23 cellular contexts compared by ENCODE assay signal in genomic region chr3:84943379-84943778, GRCh38. TPM values are rescaled to one million over a fixed set of nuclear protein-coding genes. Genes with fewer than 3 reads are reported as not detected.
DNase-seq lines count a peak whose midpoint lies in the region; ATAC-seq, FAIRE-seq and TF ChIP-seq lines count a peak whose summit lies in the region.
"Had no signal": no experiment of that assay in that cellular context is flagged by ENCODE, and none has a peak within 500 bp of the region (broad histone marks: within the 10 kb centered on the region; RNA-seq: fewer than 3 reads in every experiment).

No MANE protein-coding gene starts in this region.

- H4K5ac ChIP-seq in H9 (ENCODE audit: insufficient read length, low read depth, low read length): no peak overlapping the region

- POLR2A ChIA-PET in WTC11 (lab: Charles Lee): no interaction called here

- no peaks in the 10 kb centered on the region for H4K20me1 ChIP-seq in H9 (ENCODE audit: control insufficient read depth, insufficient read depth, insufficient read length)

- no peaks in the 10 kb centered on the region for H3K9me3 ChIP-seq in BE2C
- H3K9me3 ChIP-seq in H9 (ENCODE audit: control insufficient read depth, low read depth, low read length): no peaks in the 10 kb centered on the region
- no peaks in the 10 kb centered on the region for H3K9me3 ChIP-seq in heart right ventricle
- H3K9me3 ChIP-seq: gastroesophageal sphincter, testis had no signal

- no peak overlapping the region for H2AFZ ChIP-seq in H9 (ENCODE audit: low read length)
- H2AFZ ChIP-seq: GM23248 had no signal

- H3K27ac ChIP-seq in H9 (ENCODE audit: insufficient read length, low read depth, low read length) (no peak overlapping the region), heart right ventricle (no peak overlapping the region)
- H3K27ac ChIP-seq: gastroesophageal sphincter, GM23248, testis had no signal

- H2BK15ac ChIP-seq in H9 (ENCODE audit: low read depth, low read length): no peak overlapping the region

- no peak for FAIRE-seq in GM12891 (lab: Jason Lieb, UNC)
- FAIRE-seq: bronchial epithelial cell had no signal

- DNase-seq in BE2C (no peak), H9 (no peak), WTC11 (ENCODE audit: low spot score) (no peak), medulla oblongata (ENCODE audit: extremely low spot score) (peak; percentile 17), heart right ventricle (no peak), GM12891 (ENCODE audit: insufficient read length, low spot score) (no peak)
- DNase-seq: activated CD4-positive, alpha-beta T cell treated with anti-CD3 and anti-CD28 coated beads for 48 hours; activated naive CD8-positive, alpha-beta T cell treated with anti-CD3 and anti-CD28 coated beads, Interleukin-2, amount 50 U/mL, for 24 hours; CD8-positive, alpha-beta T cell; GM23248; NCI-H1417; NCI-H2171 treated with DMSO at 0.1 percent for 48 hours; NCI-H748 treated with DMSO at 0.1 percent for 48 hours; RPMI8226; testis had no signal

- no peak overlapping the region for H3K4me2 ChIP-seq in H9 (ENCODE audit: insufficient read depth, insufficient read length, low read length)

- H4K8ac ChIP-seq in H9 (replicated peaks; ENCODE audit: insufficient read length, low read depth, low read length): no peak overlapping the region

- no peak overlapping the region for H3K23ac ChIP-seq in H9 (ENCODE audit: insufficient read length, low read depth, low read length)

- H3K9me3 Mint-ChIP-seq in H9 (no peaks in the 10 kb centered on the region), WTC11 (no peaks in the 10 kb centered on the region)
- H3K9me3 Mint-ChIP-seq: CD8-positive, alpha-beta T cell had no signal

- no peaks in the 10 kb centered on the region for H3K27me3 Mint-ChIP-seq in H9 (ENCODE audit: low read depth)
- no peaks in the 10 kb centered on the region; the same call in 1 of the 2 replicates for H3K27me3 Mint-ChIP-seq in WTC11 (ENCODE audit: low read depth)
- H3K27me3 Mint-ChIP-seq: activated T-helper 17 cell treated with anti-CD3 and anti-CD28 coated beads, Interleukin-2, amount 50 U/mL, for 72 hours had no signal

- no peak overlapping the region for H4K91ac ChIP-seq in H9 (ENCODE audit: insufficient read length, low read depth, low read length)

- H3K18ac ChIP-seq in H9 (ENCODE audit: insufficient read length, low read depth, low read length): no peak overlapping the region

- H3K4me3 ChIP-seq in BE2C (ENCODE audit: low read depth, low read length): no peak overlapping the region
- H3K4me3 ChIP-seq in heart right ventricle: no peak overlapping the region
- H3K4me3 ChIP-seq: gastroesophageal sphincter, GM23248, testis had no signal

- no peak overlapping the region for H2AK5ac ChIP-seq in H9 (ENCODE audit: insufficient read length, low read length)

- no peak overlapping the region for H3K56ac ChIP-seq in H9 (ENCODE audit: insufficient read length, low read depth, low read length)

- no peak overlapping the region for H2BK120ac ChIP-seq in H9 (ENCODE audit: low read depth, low read length, poor library complexity, severe bottlenecking)

- no peaks in the 10 kb centered on the region for H3K79me1 ChIP-seq in H9 (ENCODE audit: insufficient read depth, low read depth, low read length, poor library complexity, severe bottlenecking)

- 0 out of 4 replicates have a peak, but pooled peaks cover 0 to 3% of the 10 kb centered on the region in 2 experiments for H3K4me1 Mint-ChIP-seq in H9
- no peaks in the 10 kb centered on the region for H3K4me1 Mint-ChIP-seq in WTC11
- H3K4me1 Mint-ChIP-seq: activated naive CD8-positive, alpha-beta T cell treated with anti-CD3 and anti-CD28 coated beads, Interleukin-2, amount 50 U/mL, for 24 hours; activated T-helper 17 cell treated with anti-CD3 and anti-CD28 coated beads, Interleukin-2, amount 50 U/mL, for 72 hours had no signal

- no CpG with 5 or more reads among the region's 4 CpGs for WGBS in H9 (ENCODE audit: extremely low coverage, insufficient read length, low lambda C conversion rate)
- 60 to 64% methylated on average over 4 of the region's 4 CpGs for WGBS in heart right ventricle, 2 donors

- no peak overlapping the region for H3K9ac ChIP-seq in H9 (ENCODE audit: extremely low read depth, insufficient read length, low read length)
- H3K9ac ChIP-seq: GM23248 had no signal

- CTCF ChIA-PET in WTC11 (lab: Charles Lee): interaction anchor here (0.7 to 1.5 kb wide), 5 partner anchors 11 to 275 kb away, joined by 3 to 11 read pairs (median 4); partner anchors contain the start of gene CADM2

- H2BK12ac ChIP-seq in H9 (ENCODE audit: insufficient read length, low read depth, low read length): no peak overlapping the region

- H3K27ac Mint-ChIP-seq in H9 (no peak overlapping the region), WTC11 (no peak overlapping the region)
- H3K27ac Mint-ChIP-seq: activated naive CD8-positive, alpha-beta T cell treated with anti-CD3 and anti-CD28 coated beads, Interleukin-2, amount 50 U/mL, for 24 hours; activated T-helper 17 cell treated with anti-CD3 and anti-CD28 coated beads, Interleukin-2, amount 50 U/mL, for 72 hours; CD8-positive, alpha-beta T cell had no signal

- H3T11ph ChIP-seq in H9 (ENCODE audit: low read length): no peak overlapping the region

- H3K36me3 ChIP-seq in BE2C (no peaks in the 10 kb centered on the region), heart right ventricle (no peaks in the 10 kb centered on the region)
- H3K36me3 ChIP-seq: gastroesophageal sphincter had no signal

- intact Hi-C loops in heart right ventricle (cut with DNase I): no loop called here

- no peaks in the 10 kb centered on the region for H3K27me3 ChIP-seq in BE2C
- no peaks in the 10 kb centered on the region for H3K27me3 ChIP-seq in H9 (ENCODE audit: insufficient read depth, low read length)
- H3K27me3 ChIP-seq in heart right ventricle: peaks cover 0 to 3% (median 0%) of the 10 kb centered on the region in 7 donors
- H3K27me3 ChIP-seq: gastroesophageal sphincter, testis had no signal

- TF ChIP-seq POLR2A in GM12891 (IDR thresholded peaks at IDR 0.05; ENCODE audit: low read depth, low read length): no peak

- ATAC-seq in WTC11 (peak; percentile 83), heart right ventricle (no peak), HG03439 (IDR thresholded peaks at IDR 0.05; ENCODE audit: unreplicated experiment) (no peak), esophagus mucosa (no peak)
- ATAC-seq: activated naive CD8-positive, alpha-beta T cell treated with anti-CD3 and anti-CD28 coated beads, Interleukin-2, amount 50 U/mL, for 24 hours; activated T-helper 17 cell treated with anti-CD3 and anti-CD28 coated beads, Interleukin-2, amount 50 U/mL, for 72 hours; CD8-positive, alpha-beta T cell; gastroesophageal sphincter had no signal

- H3K14ac ChIP-seq in H9 (ENCODE audit: insufficient read depth, low read length): no peak overlapping the region

- no peak overlapping the region for H2BK20ac ChIP-seq in H9 (ENCODE audit: low read depth, low read length, poor library complexity, severe bottlenecking)

- H3K79me2 ChIP-seq in H9 (ENCODE audit: insufficient read depth, low read length): no peaks in the 10 kb centered on the region

- no peaks in the 10 kb centered on the region for H3K23me2 ChIP-seq in H9 (ENCODE audit: insufficient read length, low read depth, low read length, poor library complexity, severe bottlenecking)

- H3K36me3 Mint-ChIP-seq in H9 (ENCODE audit: insufficient read depth in 1 of 3, low read depth in 3 of 3) (no peaks in the 10 kb centered on the region), WTC11 (no peaks in the 10 kb centered on the region)
- H3K36me3 Mint-ChIP-seq: CD8-positive, alpha-beta T cell had no signal

- no peak overlapping the region for H2BK5ac ChIP-seq in H9 (ENCODE audit: insufficient read length, low read length)

- TF ChIP-seq CTCF in BE2C (IDR thresholded peaks at IDR 0.05; ENCODE audit: low read depth, low read length) (peak; percentile 74), H9 (conservative IDR thresholded peaks at IDR 0.05) (peak; percentile 70), WTC11 (IDR thresholded peaks at IDR 0.05) (peak; percentile 27; the same call in 1 of the 2 replicates), heart right ventricle (IDR thresholded peaks at IDR 0.05) (no peak)

- H3K4me3 Mint-ChIP-seq in H9 (no peak overlapping the region), WTC11 (no peak overlapping the region)
- H3K4me3 Mint-ChIP-seq: activated naive CD8-positive, alpha-beta T cell treated with anti-CD3 and anti-CD28 coated beads, Interleukin-2, amount 50 U/mL, for 24 hours; activated T-helper 17 cell treated with anti-CD3 and anti-CD28 coated beads, Interleukin-2, amount 50 U/mL, for 72 hours; CD8-positive, alpha-beta T cell had no signal

- H3K4ac ChIP-seq in H9 (ENCODE audit: low read depth, low read length): no peak overlapping the region

- no peaks in the 10 kb centered on the region for H3K4me1 ChIP-seq in BE2C
- H3K4me1 ChIP-seq in H9 (ENCODE audit: insufficient read depth, low read length): no peaks in the 10 kb centered on the region
- H3K4me1 ChIP-seq in heart right ventricle: no peaks in the 10 kb centered on the region
- H3K4me1 ChIP-seq: gastroesophageal sphincter, testis had no signal

TF ChIP-seq in WTC11, 78 proteins besides CTCF, POLR2A, EP300 and RAD21 (continues in another document):
- TF ChIP-seq PRRX2 (CRISPR knock-in tag; IDR thresholded peaks at IDR 0.05) (no peak), NR2C2 (CRISPR knock-in tag; IDR thresholded peaks at IDR 0.05) (no peak)
- TF ChIP-seq, protein P1, sequence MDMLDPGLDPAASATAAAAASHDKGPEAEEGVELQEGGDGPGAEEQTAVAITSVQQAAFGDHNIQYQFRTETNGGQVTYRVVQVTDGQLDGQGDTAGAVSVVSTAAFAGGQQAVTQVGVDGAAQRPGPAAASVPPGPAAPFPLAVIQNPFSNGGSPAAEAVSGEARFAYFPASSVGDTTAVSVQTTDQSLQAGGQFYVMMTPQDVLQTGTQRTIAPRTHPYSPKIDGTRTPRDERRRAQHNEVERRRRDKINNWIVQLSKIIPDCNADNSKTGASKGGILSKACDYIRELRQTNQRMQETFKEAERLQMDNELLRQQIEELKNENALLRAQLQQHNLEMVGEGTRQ (CRISPR knock-in tag; IDR thresholded peaks at IDR 0.05): no peak

TF ChIP-seq in GM12891, 5 proteins besides CTCF, POLR2A, EP300 and RAD21:
- no peak for TF ChIP-seq PAX5 (IDR thresholded peaks at IDR 0.05; ENCODE audit: insufficient read depth, low read length, severe bottlenecking)
- TF ChIP-seq POLR2AphosphoS5 (IDR thresholded peaks at IDR 0.05; ENCODE audit: low read depth, low read length): no peak
- no peak for TF ChIP-seq POU2F2 (IDR thresholded peaks at IDR 0.05; ENCODE audit: low read depth, low read length)
- no peak for TF ChIP-seq TAF1 (IDR thresholded peaks at IDR 0.05; ENCODE audit: low read depth, low read length)
- no peak for TF ChIP-seq SPI1 (IDR thresholded peaks at IDR 0.05; ENCODE audit: low read depth, low read length)

RNA-seq across cellular contexts. Expression of gene CADM2, which starts 15.4 kb away (rescaled TPM):
- 20.3 TPM for polyA plus RNA-seq in BE2C (2012; ENCODE audit: insufficient read depth, insufficient read length, low read depth)
- total RNA-seq in H9 (2021) (10.0 and 10.9 TPM in 2 replicates), WTC11 (2021) (18.8 to 24.1 TPM (median 21.3 TPM) in 3 replicates), heart right ventricle (1 to 10 TPM in 4 of 10 donors, under 1 TPM in 6; 0.30 to 3.0 (median 0.72) TPM), esophagus mucosa (not detected)
- polyA plus RNA-seq in heart right ventricle: under 1 TPM; 0.12 to 0.44 TPM
- not detected for polyA plus RNA-seq in GM12891 (2012; ENCODE audit: low read depth, missing spikeins)
- total RNA-seq: activated T-helper 17 cell treated with anti-CD3 and anti-CD28 coated beads, Interleukin-2, amount 50 U/mL, for 72 hours; GM23248; HT1080; LHCN-M2; renal cortical epithelial cell had no signal

Comparison
In these comparisons a context has a peak if more than half of its experiments do, and no peak if none do; other contexts are left out.
1. CTCF ChIP-seq: peak in BE2C (single experiment), H9 (single experiment) and WTC11 (single experiment); none in heart right ventricle (0 of 9).